17 cellular contexts compared by ENCODE assay signal in the genomic region with DNA sequence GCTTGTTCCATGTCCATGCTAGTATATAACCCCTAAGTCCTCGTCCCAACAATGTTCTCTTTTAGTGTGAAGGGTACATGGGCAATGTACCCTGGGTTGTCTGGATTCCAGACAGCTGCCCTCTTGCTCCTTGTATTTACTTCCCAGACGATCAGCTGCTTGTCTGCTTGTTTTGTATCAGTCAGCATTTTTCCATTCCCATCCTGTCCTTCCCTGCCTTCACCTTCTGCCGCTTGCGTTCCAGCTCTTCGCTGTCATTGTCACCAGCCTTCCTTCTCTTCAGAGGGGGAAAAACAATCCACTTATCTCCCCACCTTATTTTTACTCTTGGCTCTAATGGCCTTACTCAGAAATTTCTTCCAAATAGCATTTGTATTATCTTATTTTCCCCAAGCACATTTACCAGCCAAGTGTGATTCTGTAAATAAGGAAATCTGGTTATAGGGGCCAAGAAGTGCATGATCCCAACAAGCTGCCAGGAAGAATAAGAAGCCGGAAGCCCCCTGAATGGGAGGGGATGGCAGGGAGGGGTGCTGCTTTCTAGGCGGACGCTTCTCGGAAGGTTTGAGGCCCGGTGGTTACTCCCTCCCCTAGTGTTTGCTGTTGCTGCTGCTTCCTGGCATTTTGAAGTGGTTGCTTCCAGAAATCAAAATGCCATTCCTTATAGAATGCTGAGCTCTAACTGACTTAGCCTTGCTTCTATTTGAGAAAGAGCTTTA.
DNase-seq lines count a peak whose midpoint lies in the region; ATAC-seq, FAIRE-seq and TF ChIP-seq lines count a peak whose summit lies in the region.
"Had no signal": no experiment of that assay in that cellular context is flagged by ENCODE, and none has a peak within 500 bp of the region (broad histone marks: within the 10 kb centered on the region; RNA-seq: fewer than 3 reads in every experiment).

No MANE protein-coding gene starts in this region.

- H4K8ac ChIP-seq in IMR-90 (ENCODE audit: low read depth in 2 of 2, low read length in 2 of 2), result no peak overlapping the region

- CTCF ChIA-PET in IMR-90 (lab: Yijun Ruan, JAX), result no interaction called here
- CTCF ChIA-PET in K562 (lab: Yijun Ruan, JAX; ENCODE audit: low intra/inter-chr PET ratio), result no interaction called here

- in situ Hi-C loops in IMR-90 (cut with MboI; ENCODE audit: low sequenced_read_pairs), result no loop called here
- in situ Hi-C loops in K562 (cut with MboI), result no loop called here

- no peak overlapping the region for H2BK5ac ChIP-seq in IMR-90 (ENCODE audit: low read depth, low read length, poor library complexity, severe bottlenecking)

- no peak overlapping the region for H2BK120ac ChIP-seq in IMR-90 (ENCODE audit: low read depth, low read length)

- WGBS in IMR-90 (ENCODE audit: extremely low coverage in 2 of 2, insufficient read length in 1 of 2), 2 experiments, result 70% methylated on average over 2 of the region's 10 CpGs; no CpG with 5 or more reads in 1 of the 2 experiments
- WGBS in K562 (ENCODE audit: insufficient coverage, low coverage, missing lambda C conversion rate), result 47% methylated on average over 10 of the region's 10 CpGs
- 49% methylated on average over 10 of the region's 10 CpGs for WGBS in liver
- 47 to 64% (median 48%) methylated on average over 10 of the region's 10 CpGs for WGBS in spleen, 5 donors

- H3K27ac ChIP-seq in IMR-90 (ENCODE audit: insufficient read depth, low read length) (no peak overlapping the region), K562 (ENCODE audit: extremely low read depth, low read depth, low read length) (no peak overlapping the region), liver (ENCODE audit: low read depth in 1 of 2, low read length in 2 of 2) (no peak overlapping the region), spleen (peak overlapping the region in 5 of 8 donors; percentile 3 to 67 (median 15))
- H3K27ac ChIP-seq: C4-2B had no signal

- H2AK9ac ChIP-seq in IMR-90 (replicated peaks; ENCODE audit: low read depth, low read length, poor library complexity), result no peak overlapping the region

- H3K79me2 ChIP-seq in K562 (ENCODE audit: control insufficient read depth, insufficient read depth, low read length), result no peaks in the 10 kb centered on the region

- no peaks in the 10 kb centered on the region for H3K79me1 ChIP-seq in IMR-90 (ENCODE audit: low read depth in 1 of 2, low read length in 2 of 2)

- H2BK15ac ChIP-seq in IMR-90 (ENCODE audit: low read depth, low read length), result no peak overlapping the region

- H3K4me3 ChIP-seq in IMR-90 (ENCODE audit: insufficient read depth, low read depth, low read length) (no peak overlapping the region), K562 (no peak overlapping the region), liver (ENCODE audit: low read depth in 1 of 3, low read length in 3 of 3) (no peak overlapping the region), spleen (no peak overlapping the region)
- H3K4me3 ChIP-seq: HAP-1 had no signal

- H3K36me3 Mint-ChIP-seq in endothelial cell (ENCODE audit: low read depth, unreplicated experiment), result no peaks in the 10 kb centered on the region

- no peak overlapping the region for H3K4me2 ChIP-seq in IMR-90 (ENCODE audit: low read depth, low read length)
- H3K4me2 ChIP-seq in K562 (ENCODE audit: insufficient read depth, low read length), result no peak overlapping the region

- no peak overlapping the region for H3K9ac ChIP-seq in IMR-90 (ENCODE audit: low read depth, low read length)
- no peak overlapping the region for H3K9ac ChIP-seq in K562 (ENCODE audit: insufficient read depth in 1 of 2, low read depth in 2 of 2, low read length in 2 of 2)
- no peak overlapping the region for H3K9ac ChIP-seq in liver (ENCODE audit: low read depth in 1 of 2, low read length in 2 of 2)

- no peak overlapping the region for H3K27ac Mint-ChIP-seq in endothelial cell (ENCODE audit: unreplicated experiment)
- H3K27ac Mint-ChIP-seq: CD4-positive, alpha-beta T cell had no signal

- H3K4ac ChIP-seq in IMR-90 (ENCODE audit: low read depth, low read length), result no peak overlapping the region

- H3K4me1 ChIP-seq in IMR-90 (ENCODE audit: control insufficient read depth, insufficient read depth, low read length), result peaks cover 10% of the 10 kb centered on the region
- peaks cover 3 to 18% of the 10 kb centered on the region in 2 experiments; a peak in 3 of 5 replicates for H3K4me1 ChIP-seq in K562 (replicated peaks in 1 of 2; ENCODE audit: control insufficient read depth in 2 of 2, insufficient read depth in 2 of 2, low read length in 2 of 2)
- H3K4me1 ChIP-seq in liver (ENCODE audit: control insufficient read depth in 4 of 4, insufficient read depth in 4 of 4, low read length in 3 of 4), result no peaks in the 10 kb centered on the region
- H3K4me1 ChIP-seq in spleen, result peaks cover 0 to 38% (median 18%) of the 10 kb centered on the region in 6 donors
- H3K4me1 ChIP-seq: Caco-2, HAP-1 had no signal

- TF ChIP-seq RAD21 in IMR-90 (IDR thresholded peaks at IDR 0.05; ENCODE audit: low read length), result no peak
- TF ChIP-seq RAD21 in K562 (CRISPR knock-in tag; conservative IDR thresholded peaks at IDR 0.05 in 1 of 2, IDR thresholded peaks at IDR 0.05 in 1 of 2), result no peak
- no peak for TF ChIP-seq RAD21 in liver (IDR thresholded peaks at IDR 0.05)

- TF ChIP-seq EP300 in K562 (IDR thresholded peaks at IDR 0.05; ENCODE audit: low read length), result no peak

- BruUV-seq in IMR-90 (replicated peaks; lab: Mats Ljungman, UMichigan), result no TSS peak
- BruUV-seq in K562 (replicated peaks; lab: Mats Ljungman, UMichigan), result no TSS peak

- H3K36me3 ChIP-seq in IMR-90 (ENCODE audit: control insufficient read depth, insufficient read depth, low read length) (no peaks in the 10 kb centered on the region), K562 (ENCODE audit: control insufficient read depth, insufficient read depth, low read length) (no peaks in the 10 kb centered on the region), liver (ENCODE audit: control insufficient read depth in 4 of 4, insufficient read depth in 3 of 4, low read depth in 1 of 4, low read length in 3 of 4) (no peaks in the 10 kb centered on the region), spleen (no peaks in the 10 kb centered on the region)
- H3K36me3 ChIP-seq: HAP-1 had no signal

- DNase-seq in IMR-90 (no peak), K562 (ENCODE audit: extremely low read depth in 1 of 4, low spot score in 3 of 4) (no peak), spleen (no peak), NOMO-1 (lab: John Stamatoyannopoulos, UW; ENCODE audit: unreplicated experiment in 2 of 2) (no peak), endothelial cell (ENCODE audit: low spot score) (no peak)
- DNase-seq: AML-193; Caco-2; CD4-positive, alpha-beta T cell had no signal

- H3K23ac ChIP-seq in IMR-90 (ENCODE audit: low read depth, low read length), result no peak overlapping the region

- no peak overlapping the region for H2AK5ac ChIP-seq in IMR-90 (ENCODE audit: low read depth, low read length)

- no peak overlapping the region for H3K18ac ChIP-seq in IMR-90 (ENCODE audit: low read depth, low read length)

- H3K9me3 ChIP-seq in IMR-90 (ENCODE audit: control insufficient read depth, insufficient read depth, low read length) (no peaks in the 10 kb centered on the region), K562 (replicated peaks; ENCODE audit: control insufficient read depth, insufficient read depth, low read depth, low read length) (no peaks in the 10 kb centered on the region; the same call in 1 of the 2 replicates), liver (ENCODE audit: control insufficient read depth in 4 of 4, low read length in 3 of 4) (no peaks in the 10 kb centered on the region), spleen (no peaks in the 10 kb centered on the region)
- H3K9me3 ChIP-seq: Caco-2 had no signal

- no peak overlapping the region for H2BK20ac ChIP-seq in IMR-90 (ENCODE audit: low read depth, low read length)

- H4K5ac ChIP-seq in IMR-90 (ENCODE audit: low read depth, low read length), result no peak overlapping the region

- no peak for TF ChIP-seq POLR2A in IMR-90 (IDR thresholded peaks at IDR 0.05; ENCODE audit: low read depth, low read length)
- no peak for TF ChIP-seq POLR2A in K562 (conservative IDR thresholded peaks at IDR 0.05)
- no peak for TF ChIP-seq POLR2A in spleen (IDR thresholded peaks at IDR 0.05)

- H3K56ac ChIP-seq in IMR-90 (ENCODE audit: extremely low read depth, insufficient read depth, low read length), result no peak overlapping the region

- no peaks in the 10 kb centered on the region for H3K27me3 ChIP-seq in IMR-90 (ENCODE audit: control insufficient read depth, insufficient read depth, low read length)
- H3K27me3 ChIP-seq in K562 (ENCODE audit: control insufficient read depth in 2 of 2, insufficient read depth in 2 of 2, low read length in 2 of 2), result no peaks in the 10 kb centered on the region
- no peaks in the 10 kb centered on the region for H3K27me3 ChIP-seq in liver (ENCODE audit: control insufficient read depth in 4 of 4, insufficient read depth in 4 of 4, low read length in 3 of 4)
- no peaks in the 10 kb centered on the region for H3K27me3 ChIP-seq in spleen (replicated peaks in 1 of 7)

- H3K9me1 ChIP-seq in IMR-90 (ENCODE audit: insufficient read depth, low read length) (no peaks in the 10 kb centered on the region), K562 (ENCODE audit: control insufficient read depth, insufficient read depth, low read length) (no peaks in the 10 kb centered on the region)

- no peak for ATAC-seq in IMR-90 (ENCODE audit: low read depth)
- ATAC-seq in K562, result no peak
- no peak for ATAC-seq in HG02852 (IDR thresholded peaks at IDR 0.05; ENCODE audit: unreplicated experiment)

- intact Hi-C loops in IMR-90 (cut with micrococcal nuclease), result no loop called here
- intact Hi-C loops in K562 (cut with micrococcal nuclease), result no loop called here
- intact Hi-C loops in spleen (cut with DNase I; ENCODE audit: low total_unique reads), result no loop called here

- H4K20me1 ChIP-seq in IMR-90 (ENCODE audit: insufficient read depth, low read length) (no peaks in the 10 kb centered on the region), K562 (replicated peaks; ENCODE audit: control insufficient read depth, insufficient read depth, low read length) (no peaks in the 10 kb centered on the region)

- H3K4me1 Mint-ChIP-seq in endothelial cell (ENCODE audit: unreplicated experiment), result peaks cover 14% of the 10 kb centered on the region

- no peaks in the 10 kb centered on the region for H3K9me3 Mint-ChIP-seq in endothelial cell (ENCODE audit: unreplicated experiment)
- H3K9me3 Mint-ChIP-seq: CD4-positive, alpha-beta T cell had no signal

- TF ChIP-seq CTCF in IMR-90 (conservative IDR thresholded peaks at IDR 0.05; ENCODE audit: low read depth, low read length), result no peak
- no peak for TF ChIP-seq CTCF in K562 (IDR thresholded peaks at IDR 0.05 in 2 of 3, conservative IDR thresholded peaks at IDR 0.05 in 1 of 3; ENCODE audit: insufficient read depth in 2 of 3, low read depth in 1 of 3, low read length in 3 of 3)
- no peak for TF ChIP-seq CTCF in liver (IDR thresholded peaks at IDR 0.05; ENCODE audit: low read depth, low read length, missing input control)
- no peak for TF ChIP-seq CTCF in spleen (IDR thresholded peaks at IDR 0.05 in 8 of 11, conservative IDR thresholded peaks at IDR 0.05 in 3 of 11)
- no peak for TF ChIP-seq CTCF in endothelial cell (IDR thresholded peaks at IDR 0.05; ENCODE audit: unreplicated experiment)

- no peak overlapping the region for H2AFZ ChIP-seq in IMR-90 (replicated peaks; ENCODE audit: low read length, poor library complexity)
- no peak overlapping the region for H2AFZ ChIP-seq in K562 (ENCODE audit: low read depth, low read length)

- POLR2A ChIA-PET in IMR-90 (lab: Charles Lee; ENCODE audit: unreplicated experiment), result no interaction called here
- POLR2A ChIA-PET in K562 (lab: Yijun Ruan, JAX), result no interaction called here

- no peak for FAIRE-seq in K562 (lab: Jason Lieb, UNC)
- FAIRE-seq: A204.1, D721Med, G401.6, GM12891, GM19239 had no signal

- H4K91ac ChIP-seq in IMR-90 (ENCODE audit: insufficient read depth, low read depth, low read length), result no peak overlapping the region

- peaks cover 1% of the 10 kb centered on the region for H3K27me3 Mint-ChIP-seq in endothelial cell (ENCODE audit: unreplicated experiment)
- H3K27me3 Mint-ChIP-seq: CD4-positive, alpha-beta T cell had no signal

- dilution Hi-C loops in IMR-90 (cut with HindIII; ENCODE audit: low sequenced_read_pairs, unreplicated experiment), result no loop called here

- H3K4me3 Mint-ChIP-seq in endothelial cell (ENCODE audit: unreplicated experiment), result no peak overlapping the region
- H3K4me3 Mint-ChIP-seq: CD4-positive, alpha-beta T cell had no signal

- no peak overlapping the region for H3K14ac ChIP-seq in IMR-90 (replicated peaks; ENCODE audit: low read depth, low read length)

Comparison
In these comparisons a context has a peak if more than half of its experiments do, and no peak if none do; other contexts are left out.
1. H3K27ac ChIP-seq: peak in spleen (5 of 8); none in IMR-90 (single experiment), K562 (single experiment) and liver (0 of 2).